In genomic region chr18:46531472-46531871, GRCh38 we compare ENCODE assay signal across 14 cellular contexts.
DNase-seq lines count a peak whose midpoint lies in the region; TF ChIP-seq lines count a peak whose summit lies in the region.
"Had no signal": no experiment of that assay in that cellular context is flagged by ENCODE, and none has a peak within 500 bp of the region (broad histone marks: within the 10 kb centered on the region; RNA-seq: fewer than 3 reads in every experiment).

No MANE protein-coding gene starts in this region.

- no peaks in the 10 kb centered on the region for H3K9me3 ChIP-seq in WERI-Rb-1 (ENCODE audit: severe bottlenecking)
- H3K9me3 ChIP-seq: A549 had no signal

- TF ChIP-seq CTCF in WERI-Rb-1 (IDR thresholded peaks at IDR 0.05; ENCODE audit: low read depth, low read length): no peak

- H3K27me3 ChIP-seq in WERI-Rb-1 (ENCODE audit: insufficient read depth, low read depth, severe bottlenecking): no peaks in the 10 kb centered on the region

- no peak overlapping the region for H3K4me3 ChIP-seq in WERI-Rb-1 (ENCODE audit: low read depth, low read length)
- H3K4me3 ChIP-seq: A549 had no signal

- H3K27ac ChIP-seq in caudate nucleus (ENCODE audit: low read depth, low read length) (no peak overlapping the region), WERI-Rb-1 (no peak overlapping the region)
- H3K27ac ChIP-seq: A549 had no signal

- no peaks in the 10 kb centered on the region for H3K36me3 ChIP-seq in WERI-Rb-1

- peak in 44 of 61 donors; percentile 3 to 84 (median 38) for DNase-seq in caudate nucleus (lab: John Stamatoyannopoulos, UW)
- DNase-seq in middle frontal gyrus (ENCODE audit: extremely low spot score, low spot score): peak; percentile 22
- peak; percentile 53 for DNase-seq in putamen (ENCODE audit: low spot score)
- DNase-seq in SKM-1 (lab: John Stamatoyannopoulos, UW; ENCODE audit: unreplicated experiment): no peak
- DNase-seq in WERI-Rb-1: no peak
- DNase-seq in GF-D8 (lab: John Stamatoyannopoulos, UW): no peak
- no peak for DNase-seq in GDM1 (lab: John Stamatoyannopoulos, UW)
- DNase-seq: CD8-positive, alpha-beta T cell; COR-L47; DMS153; DMS79 treated with DMSO at 0.1 percent for 48 hours; HCEC 1CT; HFFc6 had no signal

Comparison
In these comparisons a context has a peak if more than half of its experiments do, and no peak if none do; other contexts are left out.
1. DNase-seq: peak in caudate nucleus (44 of 61), middle frontal gyrus (single experiment) and putamen (single experiment); none in SKM-1 (single experiment), WERI-Rb-1 (single experiment), GF-D8 (single experiment) and GDM1 (single experiment).